Comparison of ENCODE assay signal across 13 cellular contexts in the genomic region with DNA sequence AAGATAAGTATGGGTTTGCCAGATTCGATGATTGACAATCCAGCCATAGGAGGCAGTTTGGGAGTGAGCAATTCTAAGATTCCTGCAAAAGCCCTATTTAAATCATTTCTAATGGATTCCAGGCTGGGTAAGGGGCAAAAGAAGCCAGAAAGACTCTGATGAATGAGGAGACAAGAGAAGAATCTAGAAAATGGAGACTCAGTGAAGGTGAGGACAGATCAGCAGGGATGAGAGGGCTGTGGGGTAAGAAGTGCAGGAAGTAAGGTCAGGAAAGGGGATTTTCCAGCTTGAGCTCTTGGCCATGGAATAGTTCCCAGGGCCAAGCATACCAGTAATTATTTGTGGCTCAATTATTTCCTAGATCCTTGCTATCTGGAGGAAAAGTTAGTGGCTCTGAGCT.
DNase-seq lines count a peak whose midpoint lies in the region; ATAC-seq and TF ChIP-seq lines count a peak whose summit lies in the region.
"Had no signal": no experiment of that assay in that cellular context is flagged by ENCODE, and none has a peak within 500 bp of the region (broad histone marks: within the 10 kb centered on the region; RNA-seq: fewer than 3 reads in every experiment).

No MANE protein-coding gene starts in this region.

- TF ChIP-seq CTCF in AG10803 (conservative IDR thresholded peaks at IDR 0.05; ENCODE audit: low read length) (no peak), MM.1S (IDR thresholded peaks at IDR 0.05; ENCODE audit: low read length) (no peak), nephron (IDR thresholded peaks at IDR 0.05; ENCODE audit: unreplicated experiment in 3 of 3) (no peak)

- no peaks in the 10 kb centered on the region for H3K27me3 ChIP-seq in MM.1S (replicated peaks; ENCODE audit: insufficient read depth, low read length)

- peaks cover 36% of the 10 kb centered on the region for H3K4me1 Mint-ChIP-seq in nephron
- H3K4me1 Mint-ChIP-seq in T-helper 2 cell treated with Interferon-gamma antibody and Interleukin-4, amounts not matched to agents 5 μg/mL and 100 μg/mL, for 36 hours (ENCODE audit: low read depth) = no peaks in the 10 kb centered on the region

- no peak overlapping the region for H3K27ac ChIP-seq in MM.1S (ENCODE audit: low read length)
- H3K27ac ChIP-seq: SK-N-MC, WERI-Rb-1 had no signal

- H2AFZ ChIP-seq in MM.1S (ENCODE audit: low read length) = no peak overlapping the region

- H3K36me3 ChIP-seq in MM.1S (replicated peaks; ENCODE audit: insufficient read depth, low read length) = no peaks in the 10 kb centered on the region
- H3K36me3 ChIP-seq: WERI-Rb-1 had no signal

- no peaks in the 10 kb centered on the region for H4K20me1 ChIP-seq in MM.1S (ENCODE audit: insufficient read depth, low read length)

- DNase-seq in AG10803 (ENCODE audit: low read depth) (peak; percentile 78), MM.1S (no peak), KG1 (lab: John Stamatoyannopoulos, UW) (no peak)
- no peak for DNase-seq in T-helper 2 cell treated with Interferon-gamma antibody and Interleukin-4, amounts not matched to agents 5 μg/mL and 100 μg/mL, for 36 hours (ENCODE audit: low spot score)
- no peak for DNase-seq in stimulated activated CD4-positive, alpha-beta T cell treated with anti-CD3 and anti-CD28 coated beads, Interleukin-4, amount 100 ng/mL, for 1 hour
- DNase-seq: NCI-H2171, WERI-Rb-1 had no signal

- H3F3A ChIP-seq in MM.1S (ENCODE audit: insufficient read depth, low read length) = no peaks in the 10 kb centered on the region

- no peaks in the 10 kb centered on the region for H3K79me2 ChIP-seq in MM.1S (ENCODE audit: low read length)

- peak overlapping the region; percentile 26 to 39 (median 37) for H3K27ac Mint-ChIP-seq in nephron
- no peak overlapping the region for H3K27ac Mint-ChIP-seq in T-helper 2 cell treated with Interferon-gamma antibody and Interleukin-4, amounts not matched to agents 5 μg/mL and 100 μg/mL, for 36 hours
- H3K27ac Mint-ChIP-seq: dendritic cell treated with granulocyte-macrophage colony-stimulating factor and Interleukin-4, amounts not matched to agents 40 ng/mL and 50 ng/mL, for 4 days had no signal

- no peak overlapping the region for H3K9ac ChIP-seq in MM.1S (ENCODE audit: low read length)

- ATAC-seq in esophagus mucosa = peak; percentile 16
- no peak for ATAC-seq in HG03135 (IDR thresholded peaks at IDR 0.05; ENCODE audit: unreplicated experiment)
- ATAC-seq: left lobe of liver had no signal

- H3K4me1 ChIP-seq in MM.1S (ENCODE audit: low read length) = peaks cover 4% of the 10 kb centered on the region; the same call in 1 of the 2 replicates

- H3K4me3 Mint-ChIP-seq in nephron = no peak overlapping the region
- H3K4me3 Mint-ChIP-seq in T-helper 2 cell treated with Interferon-gamma antibody and Interleukin-4, amounts not matched to agents 5 μg/mL and 100 μg/mL, for 36 hours = no peak overlapping the region
- H3K4me3 Mint-ChIP-seq: dendritic cell treated with granulocyte-macrophage colony-stimulating factor and Interleukin-4, amounts not matched to agents 40 ng/mL and 50 ng/mL, for 4 days had no signal

- no peaks in the 10 kb centered on the region for H3K27me3 Mint-ChIP-seq in nephron (ENCODE audit: low read depth)
- H3K27me3 Mint-ChIP-seq in T-helper 2 cell treated with Interferon-gamma antibody and Interleukin-4, amounts not matched to agents 5 μg/mL and 100 μg/mL, for 36 hours (ENCODE audit: low read depth) = peaks cover 16% of the 10 kb centered on the region

- no peaks in the 10 kb centered on the region for H3K9me2 ChIP-seq in MM.1S (replicated peaks; ENCODE audit: insufficient read depth, low read length)

- no peaks in the 10 kb centered on the region for H3K36me3 Mint-ChIP-seq in nephron (ENCODE audit: low read depth)
- no peaks in the 10 kb centered on the region for H3K36me3 Mint-ChIP-seq in T-helper 2 cell treated with Interferon-gamma antibody and Interleukin-4, amounts not matched to agents 5 μg/mL and 100 μg/mL, for 36 hours (ENCODE audit: low read depth)

- H3K4me3 ChIP-seq in AG10803 (ENCODE audit: low read length) (no peak overlapping the region), MM.1S (ENCODE audit: low read length) (no peak overlapping the region)
- H3K4me3 ChIP-seq: SK-N-MC had no signal

- H3K9me3 ChIP-seq in MM.1S (replicated peaks; ENCODE audit: insufficient read depth, low read length) = no peaks in the 10 kb centered on the region

- H3K4me2 ChIP-seq in MM.1S (ENCODE audit: low read depth, low read length) = peak overlapping the region; percentile 47

- no peaks in the 10 kb centered on the region for H3K9me3 Mint-ChIP-seq in nephron
- no peaks in the 10 kb centered on the region for H3K9me3 Mint-ChIP-seq in T-helper 2 cell treated with Interferon-gamma antibody and Interleukin-4, amounts not matched to agents 5 μg/mL and 100 μg/mL, for 36 hours
- H3K9me3 Mint-ChIP-seq: dendritic cell treated with granulocyte-macrophage colony-stimulating factor and Interleukin-4, amounts not matched to agents 40 ng/mL and 50 ng/mL, for 4 days had no signal
